ENCODE assay signal across 34 cellular contexts in genomic region chrX:2330910-2331309, GRCh38.
"Had no signal": no experiment of that assay in that cellular context is flagged by ENCODE, and none has a peak within 500 bp of the region (broad histone marks: within the 10 kb centered on the region; RNA-seq: fewer than 3 reads in every experiment).

No MANE protein-coding gene starts in this region.

- H3K36me3 ChIP-seq: brain microvascular endothelial cell, WERI-Rb-1 had no signal

- H3K27ac Mint-ChIP-seq: activated CD4-positive, alpha-beta memory T cell treated with anti-CD3 and anti-CD28 coated beads for 36 hours; activated CD4-positive, alpha-beta T cell treated with anti-CD3 and anti-CD28 coated beads for 36 hours; activated CD4-positive, alpha-beta T cell treated with anti-CD3 and anti-CD28 coated beads, Interleukin-2, amount 10 ng/mL, durations not matched to agents 24 days and 14 days; activated CD8-positive, alpha-beta memory T cell treated with anti-CD3 and anti-CD28 coated beads, Interleukin-2, amount 10 ng/mL, durations not matched to agents 7 days and 5 days; activated CD8-positive, alpha-beta T cell treated with anti-CD3 and anti-CD28 coated beads, Interleukin-2, amount 10 ng/mL, durations not matched to agents 7 days and 5 days; activated naive CD8-positive, alpha-beta T cell; activated T-helper 17 cell treated with anti-CD3 and anti-CD28 coated beads, Interleukin-2, amount 50 U/mL, for 72 hours; dendritic cell treated with granulocyte-macrophage colony-stimulating factor and Interleukin-4, amounts not matched to agents 40 ng/mL and 50 ng/mL, for 4 days; endodermal cell; T-helper 1 cell treated with Interleukin-12 subunit alpha and Interleukin-12 subunit beta and Interleukin-4 antibody, amounts not matched to agents 30 μg/mL and 1 μg/mL, for 36 hours; T-helper 2 cell treated with Interferon-gamma antibody and Interleukin-4, amounts not matched to agents 5 μg/mL and 100 μg/mL, for 36 hours had no signal

- H3K4me3 Mint-ChIP-seq: activated CD4-positive, alpha-beta memory T cell treated with anti-CD3 and anti-CD28 coated beads for 36 hours; activated CD4-positive, alpha-beta T cell treated with anti-CD3 and anti-CD28 coated beads for 36 hours; activated CD4-positive, alpha-beta T cell treated with anti-CD3 and anti-CD28 coated beads, Interleukin-2, amount 10 ng/mL, durations not matched to agents 24 days and 14 days; activated CD8-positive, alpha-beta memory T cell treated with anti-CD3 and anti-CD28 coated beads, Interleukin-2, amount 10 ng/mL, durations not matched to agents 7 days and 5 days; activated CD8-positive, alpha-beta T cell treated with anti-CD3 and anti-CD28 coated beads, Interleukin-2, amount 10 ng/mL, durations not matched to agents 7 days and 5 days; activated naive CD8-positive, alpha-beta T cell; activated T-helper 17 cell treated with anti-CD3 and anti-CD28 coated beads, Interleukin-2, amount 50 U/mL, for 72 hours; central memory CD8-positive, alpha-beta T cell; dendritic cell treated with granulocyte-macrophage colony-stimulating factor and Interleukin-4, amounts not matched to agents 40 ng/mL and 50 ng/mL, for 4 days; endodermal cell; T-helper 1 cell treated with Interleukin-12 subunit alpha and Interleukin-12 subunit beta and Interleukin-4 antibody, amounts not matched to agents 30 μg/mL and 1 μg/mL, for 36 hours; T-helper 2 cell treated with Interferon-gamma antibody and Interleukin-4, amounts not matched to agents 5 μg/mL and 100 μg/mL, for 36 hours had no signal

- H3K4me1 Mint-ChIP-seq: activated CD4-positive, alpha-beta T cell treated with anti-CD3 and anti-CD28 coated beads for 36 hours; activated CD4-positive, alpha-beta T cell treated with anti-CD3 and anti-CD28 coated beads, Interleukin-2, amount 10 ng/mL, durations not matched to agents 24 days and 14 days; activated CD8-positive, alpha-beta memory T cell treated with anti-CD3 and anti-CD28 coated beads, Interleukin-2, amount 10 ng/mL, durations not matched to agents 7 days and 5 days; endodermal cell had no signal

- FAIRE-seq: astrocyte, bronchial epithelial cell, frontal cortex had no signal

- H3K36me3 Mint-ChIP-seq: activated CD8-positive, alpha-beta memory T cell treated with anti-CD3 and anti-CD28 coated beads, Interleukin-2, amount 10 ng/mL, durations not matched to agents 7 days and 5 days had no signal

- H3K27ac ChIP-seq: brain microvascular endothelial cell, coronary artery, dorsolateral prefrontal cortex, WERI-Rb-1 had no signal

- H3K9me3 Mint-ChIP-seq: activated CD4-positive, alpha-beta memory T cell treated with anti-CD3 and anti-CD28 coated beads for 36 hours; dendritic cell treated with granulocyte-macrophage colony-stimulating factor and Interleukin-4, amounts not matched to agents 40 ng/mL and 50 ng/mL, for 4 days had no signal

- H3K4me3 ChIP-seq: coronary artery, dorsolateral prefrontal cortex had no signal

- H3K27me3 ChIP-seq: brain microvascular endothelial cell, dorsolateral prefrontal cortex had no signal

- H3K27me3 Mint-ChIP-seq: activated CD4-positive, alpha-beta memory T cell treated with anti-CD3 and anti-CD28 coated beads for 36 hours; activated CD4-positive, alpha-beta T cell treated with anti-CD3 and anti-CD28 coated beads for 36 hours; activated CD4-positive, alpha-beta T cell treated with anti-CD3 and anti-CD28 coated beads, Interleukin-2, amount 10 ng/mL, durations not matched to agents 24 days and 14 days; activated CD8-positive, alpha-beta memory T cell treated with anti-CD3 and anti-CD28 coated beads, Interleukin-2, amount 10 ng/mL, durations not matched to agents 7 days and 5 days; activated naive CD8-positive, alpha-beta T cell; activated T-helper 17 cell treated with anti-CD3 and anti-CD28 coated beads, Interleukin-2, amount 50 U/mL, for 72 hours; central memory CD8-positive, alpha-beta T cell; dendritic cell treated with granulocyte-macrophage colony-stimulating factor and Interleukin-4, amounts not matched to agents 40 ng/mL and 50 ng/mL, for 4 days had no signal

- DNase-seq: activated CD4-positive, alpha-beta memory T cell treated with anti-CD3 and anti-CD28 coated beads for 36 hours; activated CD4-positive, alpha-beta T cell treated with anti-CD3 and anti-CD28 coated beads for 36 hours; activated CD4-positive, alpha-beta T cell treated with anti-CD3 and anti-CD28 coated beads, Interleukin-2, amount 10 ng/mL, durations not matched to agents 24 days and 14 days; activated CD4-positive, CD25-positive, alpha-beta regulatory T cell; activated CD4-positive, CD25-positive, alpha-beta regulatory T cell treated with anti-CD3 and anti-CD28 coated beads, Interleukin-2, amount 50 U/mL, for 72 hours; activated CD8-positive, alpha-beta memory T cell treated with anti-CD3 and anti-CD28 coated beads, Interleukin-2, amount 10 ng/mL, durations not matched to agents 7 days and 5 days; activated CD8-positive, alpha-beta memory T cell treated with anti-CD3 and anti-CD28 coated beads, Interleukin-2, amount 50 U/mL, for 4 hours; activated CD8-positive, alpha-beta T cell treated with anti-CD3 and anti-CD28 coated beads, Interleukin-2, amount 10 ng/mL, durations not matched to agents 7 days and 5 days; activated effector memory CD4-positive, alpha-beta T cell treated with Interleukin-2 at 50 U/mL for 16 hours; activated gamma-delta T cell treated with Interleukin-2 at 50 U/mL for 16 hours; activated naive CD4-positive, alpha-beta T cell treated with anti-CD3 and anti-CD28 coated beads, Interleukin-2, amount 50 U/mL, for 16 hours; activated naive CD4-positive, alpha-beta T cell treated with Interleukin-2 at 50 U/mL for 16 hours; activated T-cell treated with anti-CD3 and anti-CD28 coated beads, Interleukin-2, amount 50 U/mL, for 1 hour; amniotic stem cell; anterior cingulate cortex; brain microvascular endothelial cell; dorsolateral prefrontal cortex; effector memory CD4-positive, alpha-beta T cell; endodermal cell; foreskin fibroblast; head of caudate nucleus; T1000; WERI-Rb-1 had no signal

- ATAC-seq: activated CD4-positive, alpha-beta T cell treated with anti-CD3 and anti-CD28 coated beads for 36 hours; activated CD8-positive, alpha-beta memory T cell treated with anti-CD3 and anti-CD28 coated beads, Interleukin-2, amount 10 ng/mL, durations not matched to agents 7 days and 5 days; activated CD8-positive, alpha-beta T cell treated with anti-CD3 and anti-CD28 coated beads, Interleukin-2, amount 10 ng/mL, durations not matched to agents 7 days and 5 days; activated T-helper 17 cell treated with anti-CD3 and anti-CD28 coated beads, Interleukin-2, amount 50 U/mL, for 72 hours; esophagus mucosa had no signal
